In genomic region chr1:24828183-24828886, GRCh38 we compare ENCODE assay signal across 14 cellular contexts.
DNase-seq lines count a peak whose midpoint lies in the region; ATAC-seq and TF ChIP-seq lines count a peak whose summit lies in the region.
"Had no signal": no experiment of that assay in that cellular context is flagged by ENCODE, and none has a peak within 500 bp of the region (broad histone marks: within the 10 kb centered on the region; RNA-seq: fewer than 3 reads in every experiment).

No MANE protein-coding gene starts in this region.

- no peaks in the 10 kb centered on the region for H3K36me3 Mint-ChIP-seq in stimulated activated memory B cell treated with anti-CD40 and anti-IgM and Interleukin-4, amounts not matched to agents 10 μg/mL and 1 μg/mL and 100 μg/mL, for 72 hours
- H3K36me3 Mint-ChIP-seq: activated naive CD4-positive, alpha-beta T cell treated with anti-CD3 and anti-CD28 coated beads, Interleukin-2, amount 50 U/mL, for 24 hours; CD4-positive, alpha-beta memory T cell had no signal

- peak overlapping the region; percentile 46 for H3K27ac Mint-ChIP-seq in stimulated activated memory B cell treated with anti-CD40 and anti-IgM and Interleukin-4, amounts not matched to agents 10 μg/mL and 1 μg/mL and 100 μg/mL, for 72 hours
- H3K27ac Mint-ChIP-seq: activated naive CD4-positive, alpha-beta T cell treated with anti-CD3 and anti-CD28 coated beads, Interleukin-2, amount 50 U/mL, for 24 hours; CD4-positive, alpha-beta memory T cell had no signal

- H3K4me1 Mint-ChIP-seq in stimulated activated memory B cell treated with anti-CD40 and anti-IgM and Interleukin-4, amounts not matched to agents 10 μg/mL and 1 μg/mL and 100 μg/mL, for 72 hours, result peaks cover 56% of the 10 kb centered on the region
- H3K4me1 Mint-ChIP-seq: activated naive CD4-positive, alpha-beta T cell treated with anti-CD3 and anti-CD28 coated beads, Interleukin-2, amount 50 U/mL, for 24 hours; CD4-positive, alpha-beta memory T cell had no signal

- no peaks in the 10 kb centered on the region for H3K27me3 ChIP-seq in foreskin keratinocyte

- H3K4me1 ChIP-seq in foreskin keratinocyte, result no peaks in the 10 kb centered on the region

- H3K4me3 Mint-ChIP-seq in stimulated activated memory B cell treated with anti-CD40 and anti-IgM and Interleukin-4, amounts not matched to agents 10 μg/mL and 1 μg/mL and 100 μg/mL, for 72 hours, result no peak overlapping the region
- H3K4me3 Mint-ChIP-seq: activated naive CD4-positive, alpha-beta T cell treated with anti-CD3 and anti-CD28 coated beads, Interleukin-2, amount 50 U/mL, for 24 hours; CD4-positive, alpha-beta memory T cell had no signal

- ATAC-seq in foreskin keratinocyte, result no peak
- no peak for ATAC-seq in stimulated activated memory B cell treated with anti-CD40 and anti-IgM and Interleukin-4, amounts not matched to agents 10 μg/mL and 1 μg/mL and 100 μg/mL, for 72 hours
- ATAC-seq in GM18502 (IDR thresholded peaks at IDR 0.05; ENCODE audit: poor library complexity, unreplicated experiment), result no peak
- ATAC-seq: GM12878 had no signal

- peak overlapping the region; percentile 13 for H3K27ac ChIP-seq in foreskin keratinocyte
- H3K27ac ChIP-seq: 22Rv1, WERI-Rb-1 had no signal

- no peaks in the 10 kb centered on the region for H3K27me3 Mint-ChIP-seq in stimulated activated memory B cell treated with anti-CD40 and anti-IgM and Interleukin-4, amounts not matched to agents 10 μg/mL and 1 μg/mL and 100 μg/mL, for 72 hours
- H3K27me3 Mint-ChIP-seq: activated naive CD4-positive, alpha-beta T cell treated with anti-CD3 and anti-CD28 coated beads, Interleukin-2, amount 50 U/mL, for 24 hours had no signal

- no peaks in the 10 kb centered on the region for H3K9me3 Mint-ChIP-seq in stimulated activated memory B cell treated with anti-CD40 and anti-IgM and Interleukin-4, amounts not matched to agents 10 μg/mL and 1 μg/mL and 100 μg/mL, for 72 hours
- H3K9me3 Mint-ChIP-seq: activated naive CD4-positive, alpha-beta T cell treated with anti-CD3 and anti-CD28 coated beads, Interleukin-2, amount 50 U/mL, for 24 hours; CD4-positive, alpha-beta memory T cell had no signal

- peak; percentile 24 for DNase-seq in NCI-H1092 treated with DMSO at 0.1 percent for 48 hours (lab: John Stamatoyannopoulos, UW)
- no peak for DNase-seq in NCI-H1092 (lab: John Stamatoyannopoulos, UW)
- peak; percentile 41 for DNase-seq in RPMI7951 (ENCODE audit: low read depth)
- DNase-seq in foreskin keratinocyte, result no peak
- DNase-seq in hypothalamus (lab: John Stamatoyannopoulos, UW), result no peak
- DNase-seq in DMS153 treated with DMSO at 0.1 percent for 48 hours (lab: John Stamatoyannopoulos, UW; ENCODE audit: unreplicated experiment), result no peak
- DNase-seq: CD4-positive, alpha-beta memory T cell; NCI-H2171; WERI-Rb-1 had no signal

- no peak for TF ChIP-seq CTCF in foreskin keratinocyte (conservative IDR thresholded peaks at IDR 0.05)

Comparison
In these comparisons a context has a peak if more than half of its experiments do, and no peak if none do; other contexts are left out.
1. DNase-seq: peak in NCI-H1092 treated with DMSO at 0.1 percent for 48 hours (single experiment) and RPMI7951 (single experiment); none in NCI-H1092 (single experiment), foreskin keratinocyte (0 of 2), hypothalamus (0 of 51) and DMS153 treated with DMSO at 0.1 percent for 48 hours (single experiment).